ENCODE assay signal across 6 cellular contexts in genomic region chr16:668519-669171, GRCh38. TPM values are rescaled to one million over a fixed set of nuclear protein-coding genes. Genes with fewer than 3 reads are reported as not detected.
DNase-seq lines count a peak whose midpoint lies in the region; TF ChIP-seq lines count a peak whose summit lies in the region.

No MANE protein-coding gene starts in this region.

- peaks cover 8% of the 10 kb centered on the region for H3K4me1 ChIP-seq in Karpas-422 (ENCODE audit: low read length)

- H3K9ac ChIP-seq in Karpas-422 (ENCODE audit: low read length): peak overlapping the region; percentile 100

- H2AFZ ChIP-seq in Karpas-422 (ENCODE audit: low read length): no peak overlapping the region

- no peaks in the 10 kb centered on the region for H3K9me3 ChIP-seq in Karpas-422 (ENCODE audit: low read length)

- H3K79me2 ChIP-seq in Karpas-422 (ENCODE audit: low read length): peaks cover 24% of the 10 kb centered on the region

- no peak for DNase-seq in BJ (ENCODE audit: low read depth)
- DNase-seq in Karpas-422: peak; percentile 59
- no peak for DNase-seq in fibroblast of mammary gland (ENCODE audit: low read depth)
- DNase-seq in substantia nigra (lab: John Stamatoyannopoulos, UW): peak in 1 of 49 donors; percentile 60
- DNase-seq in epidermal melanocyte (ENCODE audit: insufficient read length, low spot score): no peak
- DNase-seq in inferior parietal cortex (ENCODE audit: extremely low spot score): no peak

- peak overlapping the region; percentile 71 for H3K27ac ChIP-seq in Karpas-422 (ENCODE audit: low read length)
- H3K27ac ChIP-seq in substantia nigra (ENCODE audit: low read depth, low read length, poor library complexity, severe bottlenecking): peak overlapping the region; percentile 84

- peaks cover 15% of the 10 kb centered on the region for H4K20me1 ChIP-seq in Karpas-422 (ENCODE audit: insufficient read depth, low read depth, low read length)

- H3K4me2 ChIP-seq in Karpas-422 (ENCODE audit: low read depth, low read length, poor library complexity, severe bottlenecking): peak overlapping the region; percentile 87

- TF ChIP-seq CTCF in BJ (IDR thresholded peaks at IDR 0.05; ENCODE audit: insufficient read depth, low read depth, low read length) (no peak), fibroblast of mammary gland (conservative IDR thresholded peaks at IDR 0.05; ENCODE audit: control insufficient read depth, insufficient read depth, low read depth, low read length) (no peak)

- no peaks in the 10 kb centered on the region for H3K9me2 ChIP-seq in Karpas-422 (replicated peaks; ENCODE audit: insufficient read depth, low read length)

- H3K27me3 ChIP-seq in BJ (ENCODE audit: control insufficient read depth, insufficient read depth, low read length) (no peaks in the 10 kb centered on the region), Karpas-422 (ENCODE audit: low read length) (no peaks in the 10 kb centered on the region)

- POLR2A ChIA-PET in BJ (lab: Charles Lee): no interaction called here

- H3K4me3 ChIP-seq in BJ (ENCODE audit: low read depth, low read length) (peak overlapping the region; percentile 99), Karpas-422 (ENCODE audit: low read length) (peak overlapping the region; percentile 97), fibroblast of mammary gland (ENCODE audit: control insufficient read depth, low read depth, low read length) (peak overlapping the region; percentile 73)

- H3K36me3 ChIP-seq in BJ (ENCODE audit: control insufficient read depth, insufficient read depth, low read length) (peaks cover 39% of the 10 kb centered on the region), Karpas-422 (ENCODE audit: insufficient read depth, low read length) (peaks cover 10% of the 10 kb centered on the region)

- CTCF ChIA-PET in BJ (lab: Yijun Ruan, JAX): interaction anchor here (0.7 to 3.1 kb wide), 3 partner anchors 8 to 1189 kb away, joined by 3 to 20 read pairs (median 6); partner anchors contain the start of genes RHBDL1 and STUB1

RNA-seq across cellular contexts. Expression of gene RHOT2, which starts 0.7 kb away (rescaled TPM):
- 37.1 and 81.7 TPM in 2 replicates for polyA plus RNA-seq in BJ (2011; rRNA removed)
- 20.6 and 37.4 TPM in 2 replicates for polyA minus RNA-seq in BJ (2011; rRNA and poly(A)+ RNA removed)
- total RNA-seq in Karpas-422 (2014; rRNA removed; shearing (Covaris generic); ENCODE audit: low replicate concordance): 73.8 and 114 TPM in 2 replicates

RNA-seq across cellular contexts. Expression of gene RHBDL1, which starts 6.8 kb away (rescaled TPM):
- polyA plus RNA-seq in BJ (2011; rRNA removed): 0.74 and 1.3 TPM in 2 replicates
- 0.21 and 0.33 TPM in 2 replicates for polyA minus RNA-seq in BJ (2011; rRNA and poly(A)+ RNA removed)
- total RNA-seq in Karpas-422 (2014; rRNA removed; shearing (Covaris generic); ENCODE audit: low replicate concordance): 3.6 and 15.2 TPM in 2 replicates

RNA-seq across cellular contexts. Expression of gene STUB1, which starts 11.6 kb away (rescaled TPM):
- 75.9 and 148 TPM in 2 replicates for polyA plus RNA-seq in BJ (2011; rRNA removed)
- polyA minus RNA-seq in BJ (2011; rRNA and poly(A)+ RNA removed): 26.5 and 29.5 TPM in 2 replicates
- 142 and 145 TPM in 2 replicates for total RNA-seq in Karpas-422 (2014; rRNA removed; shearing (Covaris generic); ENCODE audit: low replicate concordance)

RNA-seq across cellular contexts. Expression of gene JMJD8, which starts 15.5 kb away (rescaled TPM):
- 54.8 and 91.8 TPM in 2 replicates for polyA plus RNA-seq in BJ (2011; rRNA removed)
- polyA minus RNA-seq in BJ (2011; rRNA and poly(A)+ RNA removed): 19.1 and 22.7 TPM in 2 replicates
- 27.6 and 28.1 TPM in 2 replicates for total RNA-seq in Karpas-422 (2014; rRNA removed; shearing (Covaris generic); ENCODE audit: low replicate concordance)

RNA-seq across cellular contexts. Expression of gene WDR90, which starts 19.5 kb away (rescaled TPM):
- polyA plus RNA-seq in BJ (2011; rRNA removed): 6.2 and 10.0 TPM in 2 replicates
- polyA minus RNA-seq in BJ (2011; rRNA and poly(A)+ RNA removed): 3.6 and 4.0 TPM in 2 replicates
- total RNA-seq in Karpas-422 (2014; rRNA removed; shearing (Covaris generic); ENCODE audit: low replicate concordance): 37.2 and 55.2 TPM in 2 replicates
